Comparison of ENCODE assay signal across 27 cellular contexts in genomic region chrX:63400340-63400739, GRCh38.
"Had no signal": no experiment of that assay in that cellular context is flagged by ENCODE, and none has a peak within 500 bp of the region (broad histone marks: within the 10 kb centered on the region; RNA-seq: fewer than 3 reads in every experiment).

No MANE protein-coding gene starts in this region.

- H3K4me3 Mint-ChIP-seq: immature natural killer cell; mesothelial cell of epicardium; naive B cell; natural killer cell; stimulated activated memory B cell treated with anti-CD40 and anti-IgM and Interleukin-4, amounts not matched to agents 10 μg/mL and 1 μg/mL and 100 μg/mL, for 72 hours; stimulated activated naive CD8-positive, alpha-beta T cell treated with anti-CD3 and anti-CD28 coated beads, Interleukin-15, amount 100 ng/mL, for 72 hours; type B pancreatic cell had no signal

- H3K36me3 Mint-ChIP-seq: naive B cell; natural killer cell; stimulated activated memory B cell treated with anti-CD40 and anti-IgM and Interleukin-4, amounts not matched to agents 10 μg/mL and 1 μg/mL and 100 μg/mL, for 72 hours; type B pancreatic cell had no signal

- ATAC-seq: left colon; left lung; lower lobe of right lung; natural killer cell; right lobe of liver; stimulated activated memory B cell treated with anti-CD40 and anti-IgM and Interleukin-4, amounts not matched to agents 10 μg/mL and 1 μg/mL and 100 μg/mL, for 72 hours; stimulated activated naive CD8-positive, alpha-beta T cell treated with anti-CD3 and anti-CD28 coated beads, Interleukin-15, amount 100 ng/mL, for 72 hours had no signal

- H3K27me3 Mint-ChIP-seq: naive B cell; progenitor cell of endocrine pancreas; stimulated activated memory B cell treated with anti-CD40 and anti-IgM and Interleukin-4, amounts not matched to agents 10 μg/mL and 1 μg/mL and 100 μg/mL, for 72 hours; stimulated activated naive CD8-positive, alpha-beta T cell treated with anti-CD3 and anti-CD28 coated beads, Interleukin-15, amount 100 ng/mL, for 72 hours; type B pancreatic cell had no signal

- H3K9me3 Mint-ChIP-seq: stimulated activated memory B cell treated with anti-CD40 and anti-IgM and Interleukin-4, amounts not matched to agents 10 μg/mL and 1 μg/mL and 100 μg/mL, for 72 hours; stimulated activated naive CD8-positive, alpha-beta T cell treated with anti-CD3 and anti-CD28 coated beads, Interleukin-15, amount 100 ng/mL, for 72 hours had no signal

- H3K4me3 ChIP-seq: left lung, lower lobe of right lung, ovary, right atrium auricular region, right lobe of liver, smooth muscle cell, tibial nerve, uterus had no signal

- DNase-seq: hypothalamus; immature natural killer cell; kidney; left colon; left lung; lower lobe of right lung; mammary epithelial cell; mesenchymal stem cell; naive B cell; natural killer cell; ovary; right lobe of liver; stimulated activated CD4-positive, alpha-beta T cell treated with anti-CD3 and anti-CD28 coated beads, Interleukin-1b, Interleukin-23, amount 100 ng/mL, for 48 hours; stimulated activated CD4-positive, alpha-beta T cell treated with anti-CD3 and anti-CD28 coated beads, Interleukin-2, amount 100 ng/mL, for 48 hours; stimulated activated CD4-positive, alpha-beta T cell treated with anti-CD3 and anti-CD28 coated beads, Interleukin-4, amount 100 ng/mL, for 4 hours; stimulated activated CD8-positive, alpha-beta memory T cell treated with anti-CD3 and anti-CD28 coated beads, Interleukin-4, amount 100 ng/mL, for 48 hours; stimulated activated naive CD4-positive, alpha-beta T cell treated with Interleukin-2 at 50 U/mL for 16 hours; stimulated activated naive CD8-positive, alpha-beta T cell treated with anti-CD3 and anti-CD28 coated beads, Interleukin-15, amount 100 ng/mL, for 72 hours; substantia nigra; uterus had no signal

- H3K27ac Mint-ChIP-seq: immature natural killer cell; mesothelial cell of epicardium; natural killer cell; progenitor cell of endocrine pancreas; stimulated activated memory B cell treated with anti-CD40 and anti-IgM and Interleukin-4, amounts not matched to agents 10 μg/mL and 1 μg/mL and 100 μg/mL, for 72 hours; stimulated activated naive CD8-positive, alpha-beta T cell treated with anti-CD3 and anti-CD28 coated beads, Interleukin-15, amount 100 ng/mL, for 72 hours; type B pancreatic cell had no signal

- H3K4me1 Mint-ChIP-seq: immature natural killer cell; mesothelial cell of epicardium; naive B cell; natural killer cell; stimulated activated memory B cell treated with anti-CD40 and anti-IgM and Interleukin-4, amounts not matched to agents 10 μg/mL and 1 μg/mL and 100 μg/mL, for 72 hours; stimulated activated naive CD8-positive, alpha-beta T cell treated with anti-CD3 and anti-CD28 coated beads, Interleukin-15, amount 100 ng/mL, for 72 hours had no signal
